8 cellular contexts compared by ENCODE assay signal in genomic region chr10:104580774-104581675, GRCh38.
A peak's percentile ranks its signal among the peaks of the same experiment; 100 is the strongest.
DNase-seq lines count a peak whose midpoint lies in the region; ATAC-seq and TF ChIP-seq lines count a peak whose summit lies in the region.

No MANE protein-coding gene starts in this region.

- no peak overlapping the region for H3K27ac Mint-ChIP-seq in endothelial cell (ENCODE audit: unreplicated experiment)

- peak overlapping the region; percentile 2; the same call in 1 of the 2 replicates for H3K4me3 ChIP-seq in AG04450 (ENCODE audit: low read depth, low read length)

- TF ChIP-seq CTCF in AG04450 (IDR thresholded peaks at IDR 0.05; ENCODE audit: low read depth, low read length) = peak; percentile 90
- peak; percentile 92 for TF ChIP-seq CTCF in endothelial cell (IDR thresholded peaks at IDR 0.05; ENCODE audit: unreplicated experiment)

- no peaks in the 10 kb centered on the region for H3K9me3 Mint-ChIP-seq in endothelial cell (ENCODE audit: unreplicated experiment)

- H3K27me3 ChIP-seq in AG04450 (ENCODE audit: control insufficient read depth, insufficient read depth, low read length) = no peaks in the 10 kb centered on the region

- peaks cover 9% of the 10 kb centered on the region for H3K27me3 Mint-ChIP-seq in endothelial cell (ENCODE audit: unreplicated experiment)

- no peaks in the 10 kb centered on the region for H3K9me3 ChIP-seq in AG04450 (ENCODE audit: control insufficient read depth, insufficient read depth, low read length)

- POLR2A ChIA-PET in AG04450 (lab: Yijun Ruan, JAX) = no interaction called here

- H3K4me3 Mint-ChIP-seq in endothelial cell (ENCODE audit: unreplicated experiment) = no peak overlapping the region

- no peaks in the 10 kb centered on the region for H3K4me1 Mint-ChIP-seq in endothelial cell (ENCODE audit: unreplicated experiment)

- DNase-seq in AG04450 (ENCODE audit: low read depth, low spot score) (peak; percentile 38), NCI-H748 (lab: John Stamatoyannopoulos, UW; ENCODE audit: unreplicated experiment) (peak; percentile 76), endothelial cell (ENCODE audit: low spot score) (peak; percentile 85), middle frontal gyrus (ENCODE audit: extremely low spot score, low spot score) (peak; percentile 62)
- DNase-seq in activated CD8-positive, alpha-beta memory T cell treated with anti-CD3 and anti-CD28 coated beads for 24 hours = peak; percentile 86
- peak; percentile 19 to 52 for DNase-seq in stimulated activated CD8-positive, alpha-beta memory T cell treated with anti-CD3 and anti-CD28 coated beads, Interleukin-4, amount 100 ng/mL, for 4 hours (ENCODE audit: low read depth in 2 of 2, low spot score in 1 of 2)

- ATAC-seq in GM18519 (IDR thresholded peaks at IDR 0.05; ENCODE audit: low FRiP score, unreplicated experiment) (peak; percentile 74), HG03342 (IDR thresholded peaks at IDR 0.05; ENCODE audit: unreplicated experiment) (peak; percentile 86)

- no peaks in the 10 kb centered on the region for H3K36me3 Mint-ChIP-seq in endothelial cell (ENCODE audit: low read depth, unreplicated experiment)

- CTCF ChIA-PET in AG04450 (lab: Charles Lee) = interaction anchor here (0.6 to 4.0 kb wide), 28 partner anchors 9 to 573 kb away, joined by 3 to 31 read pairs (median 4); partner anchors contain the start of gene CFAP58

- no peak overlapping the region for H3K27ac ChIP-seq in AG04450 (ENCODE audit: low read depth, low read length)

Comparison
In these comparisons a context has a peak if more than half of its experiments do, and no peak if none do; other contexts are left out.
1. DNase-seq: peak in every context shown above with its lines; median percentile 86 in activated CD8-positive, alpha-beta memory T cell treated with anti-CD3 and anti-CD28 coated beads for 24 hours; 85 in endothelial cell; 76 in NCI-H748; 62 in middle frontal gyrus; 38 in AG04450; 36 in stimulated activated CD8-positive, alpha-beta memory T cell treated with anti-CD3 and anti-CD28 coated beads, Interleukin-4, amount 100 ng/mL, for 4 hours.